ENCODE assay signal across 9 cellular contexts in genomic region chr3:101851833-101852232, GRCh38. TPM values are rescaled to one million over a fixed set of nuclear protein-coding genes. Genes with fewer than 3 reads are reported as not detected.
DNase-seq lines count a peak whose midpoint lies in the region; ATAC-seq and TF ChIP-seq lines count a peak whose summit lies in the region.
"Had no signal": no experiment of that assay in that cellular context is flagged by ENCODE, and none has a peak within 500 bp of the region (broad histone marks: within the 10 kb centered on the region; RNA-seq: fewer than 3 reads in every experiment).

No MANE protein-coding gene starts in this region.

- H3K27ac Mint-ChIP-seq in activated CD8-positive, alpha-beta memory T cell treated with anti-CD3 and anti-CD28 coated beads, Interleukin-2, amount 10 ng/mL, durations not matched to agents 7 days and 5 days: peak overlapping the region; percentile 99
- peak overlapping the region; percentile 98 for H3K27ac Mint-ChIP-seq in activated naive CD8-positive, alpha-beta T cell treated with anti-CD3 and anti-CD28 coated beads, Interleukin-2, amount 50 U/mL, for 24 hours

- peak overlapping the region; percentile 96 for H3K4me3 Mint-ChIP-seq in activated CD8-positive, alpha-beta memory T cell treated with anti-CD3 and anti-CD28 coated beads, Interleukin-2, amount 10 ng/mL, durations not matched to agents 7 days and 5 days
- H3K4me3 Mint-ChIP-seq in activated naive CD8-positive, alpha-beta T cell treated with anti-CD3 and anti-CD28 coated beads, Interleukin-2, amount 50 U/mL, for 24 hours: peak overlapping the region; percentile 99

- intact Hi-C loops in left lung (cut with DNase I): no loop called here

- H3K27ac ChIP-seq in left lung (peak overlapping the region; percentile 99 to 100), suprapubic skin (peak overlapping the region; percentile 100)

- TF ChIP-seq POLR2A in suprapubic skin (IDR thresholded peaks at IDR 0.05): no peak

- H3K9me3 Mint-ChIP-seq in activated CD8-positive, alpha-beta memory T cell treated with anti-CD3 and anti-CD28 coated beads, Interleukin-2, amount 10 ng/mL, durations not matched to agents 7 days and 5 days (ENCODE audit: low read depth): no peaks in the 10 kb centered on the region
- H3K9me3 Mint-ChIP-seq in activated naive CD8-positive, alpha-beta T cell treated with anti-CD3 and anti-CD28 coated beads, Interleukin-2, amount 50 U/mL, for 24 hours: no peaks in the 10 kb centered on the region

- no peaks in the 10 kb centered on the region for H3K27me3 Mint-ChIP-seq in activated CD8-positive, alpha-beta memory T cell treated with anti-CD3 and anti-CD28 coated beads, Interleukin-2, amount 10 ng/mL, durations not matched to agents 7 days and 5 days
- H3K27me3 Mint-ChIP-seq in activated naive CD8-positive, alpha-beta T cell treated with anti-CD3 and anti-CD28 coated beads, Interleukin-2, amount 50 U/mL, for 24 hours: no peaks in the 10 kb centered on the region

- peaks cover 59% of the 10 kb centered on the region for H3K36me3 Mint-ChIP-seq in activated CD8-positive, alpha-beta memory T cell treated with anti-CD3 and anti-CD28 coated beads, Interleukin-2, amount 10 ng/mL, durations not matched to agents 7 days and 5 days
- peaks cover 68% of the 10 kb centered on the region for H3K36me3 Mint-ChIP-seq in activated naive CD8-positive, alpha-beta T cell treated with anti-CD3 and anti-CD28 coated beads, Interleukin-2, amount 50 U/mL, for 24 hours (ENCODE audit: low read depth)

- H3K9me3 ChIP-seq in left lung: no peaks in the 10 kb centered on the region
- H3K9me3 ChIP-seq in suprapubic skin: no peaks in the 10 kb centered on the region

- ATAC-seq in activated CD8-positive, alpha-beta memory T cell treated with anti-CD3 and anti-CD28 coated beads, Interleukin-2, amount 10 ng/mL, durations not matched to agents 7 days and 5 days: no peak
- ATAC-seq in activated naive CD8-positive, alpha-beta T cell treated with anti-CD3 and anti-CD28 coated beads, Interleukin-2, amount 50 U/mL, for 24 hours: no peak
- ATAC-seq in left lung (no peak), HG03108 (IDR thresholded peaks at IDR 0.05; ENCODE audit: unreplicated experiment) (no peak), GM21576 (IDR thresholded peaks at IDR 0.05; ENCODE audit: unreplicated experiment) (no peak)

- H3K4me1 ChIP-seq in left lung (peaks cover 6 to 76% of the 10 kb centered on the region in 2 donors), suprapubic skin (peaks cover 61% of the 10 kb centered on the region)

- TF ChIP-seq EP300 in suprapubic skin (IDR thresholded peaks at IDR 0.05): no peak

- H3K27me3 ChIP-seq in left lung (no peaks in the 10 kb centered on the region), suprapubic skin (no peaks in the 10 kb centered on the region)

- WGBS in suprapubic skin: 48% methylated on average over 4 of the region's 4 CpGs

- no peak for TF ChIP-seq CTCF in left lung (IDR thresholded peaks at IDR 0.05)
- no peak for TF ChIP-seq CTCF in suprapubic skin (IDR thresholded peaks at IDR 0.05)

- peak overlapping the region; percentile 76 to 94 for H3K4me3 ChIP-seq in left lung
- peak overlapping the region; percentile 84 for H3K4me3 ChIP-seq in suprapubic skin

- DNase-seq in activated CD8-positive, alpha-beta memory T cell treated with anti-CD3 and anti-CD28 coated beads, Interleukin-2, amount 10 ng/mL, durations not matched to agents 7 days and 5 days: no peak
- no peak for DNase-seq in activated CD8-positive, alpha-beta memory T cell treated with anti-CD3 and anti-CD28 coated beads for 24 hours
- no peak for DNase-seq in activated naive CD8-positive, alpha-beta T cell treated with anti-CD3 and anti-CD28 coated beads, Interleukin-2, amount 50 U/mL, for 24 hours
- DNase-seq in left lung (no peak), suprapubic skin (ENCODE audit: low spot score in 2 of 2) (no peak), NCI-H1417 treated with DMSO at 0.1 percent for 48 hours (lab: John Stamatoyannopoulos, UW) (no peak)
- DNase-seq: effector CD4-positive, alpha-beta T cell had no signal

- H3K36me3 ChIP-seq in left lung: peaks cover 26 to 52% of the 10 kb centered on the region in 2 donors
- H3K36me3 ChIP-seq in suprapubic skin: peaks cover 50% of the 10 kb centered on the region

- H3K4me1 Mint-ChIP-seq in activated CD8-positive, alpha-beta memory T cell treated with anti-CD3 and anti-CD28 coated beads, Interleukin-2, amount 10 ng/mL, durations not matched to agents 7 days and 5 days: peaks cover 49% of the 10 kb centered on the region
- H3K4me1 Mint-ChIP-seq in activated naive CD8-positive, alpha-beta T cell treated with anti-CD3 and anti-CD28 coated beads, Interleukin-2, amount 50 U/mL, for 24 hours: peaks cover 71% of the 10 kb centered on the region

- CTCF ChIA-PET in activated CD8-positive, alpha-beta memory T cell treated with anti-CD3 and anti-CD28 coated beads, Interleukin-2, amount 10 ng/mL, durations not matched to agents 7 days and 5 days (lab: Charles Lee): interaction anchor here (1.0 to 1.6 kb wide), 4 partner anchors 39 to 377 kb away, joined by 3 to 4 read pairs (median 4); no protein-coding TSS in a partner anchor

RNA-seq across cellular contexts. Expression of gene NFKBIZ, which starts 2.5 kb away (rescaled TPM):
- total RNA-seq in activated CD8-positive, alpha-beta memory T cell treated with anti-CD3 and anti-CD28 coated beads, Interleukin-2, amount 10 ng/mL, durations not matched to agents 7 days and 5 days: 10 to 100 TPM; 51.3 to 65.1 TPM
- total RNA-seq in left lung (10 to 100 TPM; 57.9 to 76.0 TPM), suprapubic skin (100 to 1,000 TPM; 142 to 311 (median 159) TPM)
